Comparison of ENCODE assay signal across 23 cellular contexts in the genomic region with DNA sequence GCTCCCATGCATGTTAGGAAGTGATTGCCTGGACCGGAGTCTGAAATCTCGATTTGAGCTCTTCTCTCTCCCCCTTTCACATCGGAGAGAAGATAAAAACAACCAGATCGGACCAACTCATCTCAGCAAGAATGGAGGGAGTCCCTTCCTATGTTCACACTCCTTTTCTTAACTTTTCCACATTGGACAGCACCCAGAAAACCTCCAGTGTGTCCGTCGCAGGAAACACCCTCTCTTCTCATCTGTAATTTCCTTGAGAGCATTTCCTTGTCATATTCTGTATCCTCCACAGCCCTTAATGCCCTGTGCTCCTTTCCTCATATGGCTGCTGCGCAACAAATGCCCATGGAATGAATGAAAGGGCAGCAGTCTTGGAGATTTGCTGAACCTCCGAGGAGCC. TPM values are rescaled to one million over a fixed set of nuclear protein-coding genes. Genes with fewer than 3 reads are reported as not detected.
DNase-seq lines count a peak whose midpoint lies in the region; ATAC-seq, FAIRE-seq and TF ChIP-seq lines count a peak whose summit lies in the region.
"Had no signal": no experiment of that assay in that cellular context is flagged by ENCODE, and none has a peak within 500 bp of the region (broad histone marks: within the 10 kb centered on the region; RNA-seq: fewer than 3 reads in every experiment).

No MANE protein-coding gene starts in this region.

- TSS peak; percentile 23 for BruUV-seq in endothelial cell of umbilical vein (replicated peaks; lab: Mats Ljungman, UMichigan)

- peaks cover 17% of the 10 kb centered on the region for H3K4me1 Mint-ChIP-seq in activated naive CD8-positive, alpha-beta T cell (ENCODE audit: low read depth)
- H3K4me1 Mint-ChIP-seq in activated naive CD8-positive, alpha-beta T cell treated with anti-CD3 and anti-CD28 coated beads, Interleukin-2, amount 50 U/mL, for 24 hours, result peaks cover 32% of the 10 kb centered on the region
- H3K4me1 Mint-ChIP-seq in nephron (no peaks in the 10 kb centered on the region), type B pancreatic cell (ENCODE audit: unreplicated experiment) (no peaks in the 10 kb centered on the region)

- no peaks in the 10 kb centered on the region for H3K27me3 ChIP-seq in endothelial cell of umbilical vein (ENCODE audit: control insufficient read depth in 2 of 2, insufficient read depth in 2 of 2, low read length in 2 of 2)

- no peak for ATAC-seq in activated naive CD8-positive, alpha-beta T cell treated with anti-CD3 and anti-CD28 coated beads, Interleukin-2, amount 50 U/mL, for 24 hours
- no peak for ATAC-seq in HG02642 (IDR thresholded peaks at IDR 0.05; ENCODE audit: poor library complexity, unreplicated experiment)
- ATAC-seq: stimulated activated naive CD8-positive, alpha-beta T cell treated with anti-CD3 and anti-CD28 coated beads, Interleukin-15, Interleukin-2, amounts not matched to agents 100 U/mL and 50 U/mL, for 24 hours had no signal

- H3K36me3 ChIP-seq in endothelial cell of umbilical vein (ENCODE audit: control insufficient read depth in 2 of 2, extremely low read depth in 1 of 2, insufficient read depth in 2 of 2, low read length in 2 of 2), result no peaks in the 10 kb centered on the region

- no peaks in the 10 kb centered on the region for H3K9me3 ChIP-seq in endothelial cell of umbilical vein (replicated peaks; ENCODE audit: control insufficient read depth, insufficient read depth, low read length)

- no peak for TF ChIP-seq POLR2A in endothelial cell of umbilical vein (IDR thresholded peaks at IDR 0.05; ENCODE audit: low read depth, low read length)

- H2AFZ ChIP-seq in endothelial cell of umbilical vein (ENCODE audit: low read depth, low read length), result no peak overlapping the region

- H3K27me3 Mint-ChIP-seq in activated naive CD8-positive, alpha-beta T cell, result peaks cover 26% of the 10 kb centered on the region
- H3K27me3 Mint-ChIP-seq in activated naive CD8-positive, alpha-beta T cell treated with anti-CD3 and anti-CD28 coated beads, Interleukin-2, amount 50 U/mL, for 24 hours, result peaks cover 53% of the 10 kb centered on the region
- H3K27me3 Mint-ChIP-seq in nephron (ENCODE audit: low read depth) (peaks cover 86% of the 10 kb centered on the region), type B pancreatic cell (peaks cover 72% of the 10 kb centered on the region)

- no peak for TF ChIP-seq CTCF in endothelial cell of umbilical vein (IDR thresholded peaks at IDR 0.05; ENCODE audit: extremely low read depth in 1 of 2, insufficient read depth in 1 of 2, low read depth in 1 of 2, low read length in 2 of 2)
- no peak for TF ChIP-seq CTCF in nephron (IDR thresholded peaks at IDR 0.05; ENCODE audit: unreplicated experiment in 3 of 3)
- TF ChIP-seq CTCF in type B pancreatic cell (conservative IDR thresholded peaks at IDR 0.05), result no peak

- intact Hi-C loops in endothelial cell of umbilical vein (cut with micrococcal nuclease), result no loop called here

- no peaks in the 10 kb centered on the region for H3K9me3 Mint-ChIP-seq in activated naive CD8-positive, alpha-beta T cell (ENCODE audit: low read depth)
- H3K9me3 Mint-ChIP-seq in activated naive CD8-positive, alpha-beta T cell treated with anti-CD3 and anti-CD28 coated beads, Interleukin-2, amount 50 U/mL, for 24 hours, result no peaks in the 10 kb centered on the region
- H3K9me3 Mint-ChIP-seq in nephron (peaks cover 8% of the 10 kb centered on the region), type B pancreatic cell (no peaks in the 10 kb centered on the region)
- H3K9me3 Mint-ChIP-seq: activated CD4-positive, alpha-beta T cell treated with anti-CD3 and anti-CD28 coated beads, Interleukin-2, amount 10 ng/mL, durations not matched to agents 24 days and 14 days; mesothelial cell of epicardium had no signal

- H3K4me3 Mint-ChIP-seq in activated naive CD8-positive, alpha-beta T cell, result peak overlapping the region; percentile 40
- no peak overlapping the region for H3K4me3 Mint-ChIP-seq in activated naive CD8-positive, alpha-beta T cell treated with anti-CD3 and anti-CD28 coated beads, Interleukin-2, amount 50 U/mL, for 24 hours
- H3K4me3 Mint-ChIP-seq in nephron (peak overlapping the region; percentile 11 to 60 (median 40)), type B pancreatic cell (peak overlapping the region; percentile 34)

- peak overlapping the region; percentile 89 for H3K9ac ChIP-seq in endothelial cell of umbilical vein (replicated peaks; ENCODE audit: extremely low read depth, insufficient read depth, low read length)

- H3K4me1 ChIP-seq in endothelial cell of umbilical vein (ENCODE audit: control insufficient read depth, extremely low read depth, insufficient read depth, low read length), result peaks cover 44% of the 10 kb centered on the region

- no peaks in the 10 kb centered on the region for H3K9me1 ChIP-seq in endothelial cell of umbilical vein (replicated peaks; ENCODE audit: control insufficient read depth, extremely low read depth, insufficient read depth, low read length)

- DNase-seq in activated naive CD8-positive, alpha-beta T cell treated with anti-CD3 and anti-CD28 coated beads, Interleukin-2, amount 50 U/mL, for 24 hours, result no peak
- peak; percentile 52 for DNase-seq in endothelial cell of umbilical vein (ENCODE audit: low read depth, low spot score)
- DNase-seq in type B pancreatic cell (ENCODE audit: extremely low spot score, unreplicated experiment), result no peak
- no peak for DNase-seq in effector CD8-positive, alpha-beta T cell (lab: John Stamatoyannopoulos, UW)
- no peak for DNase-seq in activated CD4-positive, alpha-beta T cell treated with anti-CD3 and anti-CD28 coated beads, Interleukin-2, amount 50 U/mL, for 1 hour
- DNase-seq: 8988T; activated CD4-positive, alpha-beta T cell treated with anti-CD3 and anti-CD28 coated beads, Interleukin-2, amount 10 ng/mL, durations not matched to agents 24 days and 14 days; activated naive CD4-positive, alpha-beta T cell treated with anti-CD3 and anti-CD28 coated beads, Interleukin-2, amount 50 U/mL, for 16 hours; activated T-cell treated with anti-CD3 and anti-CD28 coated beads, Interleukin-2, amount 50 U/mL, for 1 hour; C1 segment of cervical spinal cord; GDM1; H9; NCI-H1694; NCI-H226; RPMI8226; stimulated activated naive CD8-positive, alpha-beta T cell treated with anti-CD3 and anti-CD28 coated beads, Interleukin-15, Interleukin-2, amounts not matched to agents 100 U/mL and 50 U/mL, for 24 hours had no signal

- no peaks in the 10 kb centered on the region for H4K20me1 ChIP-seq in endothelial cell of umbilical vein (replicated peaks; ENCODE audit: control insufficient read depth, extremely low read depth, insufficient read depth, low read length)

- H3K27ac Mint-ChIP-seq in activated naive CD8-positive, alpha-beta T cell, result no peak overlapping the region
- no peak overlapping the region for H3K27ac Mint-ChIP-seq in activated naive CD8-positive, alpha-beta T cell treated with anti-CD3 and anti-CD28 coated beads, Interleukin-2, amount 50 U/mL, for 24 hours
- H3K27ac Mint-ChIP-seq in nephron, result no peak overlapping the region
- H3K27ac Mint-ChIP-seq in type B pancreatic cell, result no peak overlapping the region
- H3K27ac Mint-ChIP-seq: activated CD4-positive, alpha-beta T cell treated with anti-CD3 and anti-CD28 coated beads, Interleukin-2, amount 10 ng/mL, durations not matched to agents 24 days and 14 days; H9; mesothelial cell of epicardium had no signal

- H3K4me2 ChIP-seq in endothelial cell of umbilical vein (ENCODE audit: insufficient read depth, low read length), result peak overlapping the region; percentile 95

- peaks cover 8% of the 10 kb centered on the region for H3K36me3 Mint-ChIP-seq in activated naive CD8-positive, alpha-beta T cell
- no peaks in the 10 kb centered on the region for H3K36me3 Mint-ChIP-seq in activated naive CD8-positive, alpha-beta T cell treated with anti-CD3 and anti-CD28 coated beads, Interleukin-2, amount 50 U/mL, for 24 hours (ENCODE audit: low read depth)
- H3K36me3 Mint-ChIP-seq in nephron (ENCODE audit: low read depth) (peaks cover 4% of the 10 kb centered on the region), type B pancreatic cell (no peaks in the 10 kb centered on the region)
- H3K36me3 Mint-ChIP-seq: mesothelial cell of epicardium had no signal

- peak overlapping the region; percentile 73 to 99 (median 88) for H3K4me3 ChIP-seq in endothelial cell of umbilical vein (replicated peaks in 1 of 3; ENCODE audit: insufficient read depth in 1 of 3, low read depth in 1 of 3, low read length in 3 of 3)

- peaks cover 34% of the 10 kb centered on the region for H3K79me2 ChIP-seq in endothelial cell of umbilical vein (ENCODE audit: control insufficient read depth, insufficient read depth, low read length)

- CTCF ChIA-PET in endothelial cell of umbilical vein (lab: Charles Lee), result interaction anchor here (1.1 to 4.6 kb wide), 8 partner anchors 8 to 45 kb away, joined by 3 to 40 read pairs (median 6); no protein-coding TSS in a partner anchor

- dilution Hi-C loops in endothelial cell of umbilical vein (cut with MboI; ENCODE audit: extremely low pct_ligation_motif_present, low sequenced_read_pairs), result no loop called here

- peak; percentile 82 for FAIRE-seq in endothelial cell of umbilical vein (lab: Jason Lieb, UNC)
- FAIRE-seq: colon had no signal

- POLR2A ChIA-PET in endothelial cell of umbilical vein (lab: Charles Lee), result interaction anchor here (0.5 to 2.9 kb wide), 2 partner anchors 16 to 108 kb away, joined by 6 to 12 read pairs; no protein-coding TSS in a partner anchor

- peak overlapping the region; percentile 74 for H3K27ac ChIP-seq in endothelial cell of umbilical vein (ENCODE audit: insufficient read depth, low read depth, low read length)
- H3K27ac ChIP-seq: epithelial cell of prostate, HL-60 had no signal

RNA-seq across cellular contexts. Expression of a gene that starts 1.5 kb away (rescaled TPM):
- total RNA-seq in endothelial cell of umbilical vein (3.9 and 6.1 TPM in 2 replicates), type B pancreatic cell (ENCODE audit: low replicate concordance) (not detected in 2 replicates)
- 8.6 and 9.1 TPM in 2 replicates for polyA plus RNA-seq in endothelial cell of umbilical vein
- 4.1 and 5.6 TPM in 2 replicates for polyA plus RNA-seq in endothelial cell of umbilical vein (2011; cell fraction: cytosol; rRNA removed)
- 38.4 and 42.2 TPM in 2 replicates for polyA plus RNA-seq in endothelial cell of umbilical vein (2011; cell fraction: nucleus; rRNA removed)
- 3.0 TPM in 2 replicates for polyA plus RNA-seq in endothelial cell of umbilical vein (2012)
- polyA minus RNA-seq in endothelial cell of umbilical vein, result 4.4 and 7.1 TPM in 2 replicates
- not detected for polyA minus RNA-seq in endothelial cell of umbilical vein (2011; cell fraction: cytosol; rRNA and poly(A)+ RNA removed)
- polyA minus RNA-seq in endothelial cell of umbilical vein (2011; cell fraction: nucleus; rRNA and poly(A)+ RNA removed), result 7.3 and 8.2 TPM in 2 replicates
- total RNA-seq: activated CD4-positive, alpha-beta T cell treated with anti-CD3 and anti-CD28 coated beads, Interleukin-2, amount 10 ng/mL, durations not matched to agents 24 days and 14 days had no signal

RNA-seq across cellular contexts. Expression of a gene that starts 1.7 kb away (rescaled TPM):
- total RNA-seq in endothelial cell of umbilical vein (43.4 and 52.7 TPM in 2 replicates), type B pancreatic cell (ENCODE audit: low replicate concordance) (0.17 and 0.27 TPM in 2 replicates)
- 30.1 and 30.4 TPM in 2 replicates for polyA plus RNA-seq in endothelial cell of umbilical vein
- polyA plus RNA-seq in endothelial cell of umbilical vein (2011; cell fraction: cytosol; rRNA removed), result 27.9 and 28.0 TPM in 2 replicates
- polyA plus RNA-seq in endothelial cell of umbilical vein (2011; cell fraction: nucleus; rRNA removed), result 39.9 and 41.9 TPM in 2 replicates
- polyA plus RNA-seq in endothelial cell of umbilical vein (2012), result 25.6 and 28.4 TPM in 2 replicates
- polyA minus RNA-seq in endothelial cell of umbilical vein, result 38.2 and 41.5 TPM in 2 replicates
- not detected for polyA minus RNA-seq in endothelial cell of umbilical vein (2011; cell fraction: cytosol; rRNA and poly(A)+ RNA removed)
- 19.3 and 26.1 TPM in 2 replicates for polyA minus RNA-seq in endothelial cell of umbilical vein (2011; cell fraction: nucleus; rRNA and poly(A)+ RNA removed)
- total RNA-seq: activated CD4-positive, alpha-beta T cell treated with anti-CD3 and anti-CD28 coated beads, Interleukin-2, amount 10 ng/mL, durations not matched to agents 24 days and 14 days had no signal

RNA-seq across cellular contexts. Expression of a gene that starts 57.9 kb away (rescaled TPM):
- 85.4 and 97.2 TPM in 2 replicates for total RNA-seq in endothelial cell of umbilical vein
- polyA plus RNA-seq in endothelial cell of umbilical vein, result 16.5 and 18.3 TPM in 2 replicates
- polyA plus RNA-seq in endothelial cell of umbilical vein (2011; cell fraction: cytosol; rRNA removed), result 19.5 and 20.6 TPM in 2 replicates
- 28.2 and 47.4 TPM in 2 replicates for polyA plus RNA-seq in endothelial cell of umbilical vein (2011; cell fraction: nucleus; rRNA removed)
- polyA plus RNA-seq in endothelial cell of umbilical vein (2012), result 60.3 and 79.7 TPM in 2 replicates
- 15.4 and 19.3 TPM in 2 replicates for polyA minus RNA-seq in endothelial cell of umbilical vein
- polyA minus RNA-seq in endothelial cell of umbilical vein (2011; cell fraction: cytosol; rRNA and poly(A)+ RNA removed), result 12.7 TPM
- polyA minus RNA-seq in endothelial cell of umbilical vein (2011; cell fraction: nucleus; rRNA and poly(A)+ RNA removed), result 10.2 and 13.8 TPM in 2 replicates
- total RNA-seq in type B pancreatic cell (ENCODE audit: low replicate concordance), result 69.1 and 73.9 TPM in 2 replicates

Comparison
In these comparisons a context has a peak if more than half of its experiments do, and no peak if none do; other contexts are left out.
1. RNA of a gene that starts 1.7 kb away (total RNA-seq): 43.4 to 52.7 TPM in endothelial cell of umbilical vein; 0.17 to 0.27 TPM in type B pancreatic cell; every median in the first group is over 10 times any median in the second.